In genomic region chr12:43011383-43011926, GRCh38 we compare ENCODE assay signal across 14 cellular contexts.
A peak's percentile ranks its signal among the peaks of the same experiment; 100 is the strongest.
DNase-seq lines count a peak whose midpoint lies in the region; ATAC-seq and TF ChIP-seq lines count a peak whose summit lies in the region.
"Had no signal": no experiment of that assay in that cellular context is flagged by ENCODE, and none has a peak within 500 bp of the region (broad histone marks: within the 10 kb centered on the region; RNA-seq: fewer than 3 reads in every experiment).

No MANE protein-coding gene starts in this region.

- H3K36me3 Mint-ChIP-seq in activated naive CD4-positive, alpha-beta T cell treated with anti-CD3 and anti-CD28 coated beads for 36 hours (ENCODE audit: low read depth), result no peaks in the 10 kb centered on the region
- H3K36me3 Mint-ChIP-seq: naive B cell had no signal

- intact Hi-C loops in mucosa of descending colon (cut with DNase I, micrococcal nuclease), result no loop called here
- intact Hi-C loops in activated naive CD4-positive, alpha-beta T cell treated with anti-CD3 and anti-CD28 coated beads for 36 hours (cut with micrococcal nuclease), result no loop called here

- H3K27ac Mint-ChIP-seq in activated naive CD4-positive, alpha-beta T cell treated with anti-CD3 and anti-CD28 coated beads for 36 hours, result no peak overlapping the region
- H3K27ac Mint-ChIP-seq: activated CD8-positive, alpha-beta T cell treated with anti-CD3 and anti-CD28 coated beads for 36 hours; naive B cell had no signal

- peaks cover 14% of the 10 kb centered on the region for H3K9me3 ChIP-seq in mucosa of descending colon
- H3K9me3 ChIP-seq: SJCRH30 had no signal

- H3K36me3 ChIP-seq in mucosa of descending colon (ENCODE audit: low read depth), result no peaks in the 10 kb centered on the region
- H3K36me3 ChIP-seq: BLaER1, SJCRH30 had no signal

- H3K9me3 Mint-ChIP-seq in activated naive CD4-positive, alpha-beta T cell treated with anti-CD3 and anti-CD28 coated beads for 36 hours, result no peaks in the 10 kb centered on the region

- no peak for TF ChIP-seq CTCF in mucosa of descending colon (IDR thresholded peaks at IDR 0.05)

- H3K27me3 Mint-ChIP-seq in activated naive CD4-positive, alpha-beta T cell treated with anti-CD3 and anti-CD28 coated beads for 36 hours (ENCODE audit: low read depth), result peaks cover 2% of the 10 kb centered on the region
- H3K27me3 Mint-ChIP-seq: activated CD8-positive, alpha-beta T cell treated with anti-CD3 and anti-CD28 coated beads for 36 hours; naive B cell had no signal

- H3K4me3 ChIP-seq in mucosa of descending colon, result no peak overlapping the region
- H3K4me3 ChIP-seq: BLaER1, SJCRH30 had no signal

- H3K4me3 Mint-ChIP-seq in activated naive CD4-positive, alpha-beta T cell treated with anti-CD3 and anti-CD28 coated beads for 36 hours, result no peak overlapping the region
- H3K4me3 Mint-ChIP-seq: activated CD8-positive, alpha-beta T cell treated with anti-CD3 and anti-CD28 coated beads for 36 hours; naive B cell had no signal

- CTCF ChIA-PET in activated naive CD4-positive, alpha-beta T cell treated with anti-CD3 and anti-CD28 coated beads for 36 hours (lab: Charles Lee), result interaction anchor here (0.6 kb wide), 1 partner anchor 148 kb away, joined by 5 read pairs; no protein-coding TSS in a partner anchor

- no peaks in the 10 kb centered on the region for H3K4me1 ChIP-seq in mucosa of descending colon (ENCODE audit: low read depth)
- H3K4me1 ChIP-seq: BLaER1, SJCRH30 had no signal

- DNase-seq in MV-4-11 (lab: John Stamatoyannopoulos, UW), result peak; percentile 86
- DNase-seq in HuH-7 (ENCODE audit: low spot score), result no peak
- DNase-seq in mucosa of descending colon, result no peak
- no peak for DNase-seq in UCSD-AML1 (lab: John Stamatoyannopoulos, UW; ENCODE audit: unreplicated experiment)
- DNase-seq in activated naive CD4-positive, alpha-beta T cell treated with anti-CD3 and anti-CD28 coated beads for 36 hours, result no peak
- DNase-seq: activated CD8-positive, alpha-beta T cell treated with anti-CD3 and anti-CD28 coated beads for 36 hours; effector CD8-positive, alpha-beta T cell; naive B cell; NCI-H2171 had no signal

- no peaks in the 10 kb centered on the region for H3K4me1 Mint-ChIP-seq in activated naive CD4-positive, alpha-beta T cell treated with anti-CD3 and anti-CD28 coated beads for 36 hours (ENCODE audit: low read depth)
- H3K4me1 Mint-ChIP-seq: naive B cell had no signal

- ATAC-seq in GM18511 (IDR thresholded peaks at IDR 0.05; ENCODE audit: unreplicated experiment) (peak; percentile 91), GM21367 (IDR thresholded peaks at IDR 0.05; ENCODE audit: unreplicated experiment) (peak; percentile 90), HG03045 (IDR thresholded peaks at IDR 0.05; ENCODE audit: unreplicated experiment) (peak; percentile 72), mucosa of descending colon (no peak)
- ATAC-seq: activated CD8-positive, alpha-beta T cell treated with anti-CD3 and anti-CD28 coated beads for 36 hours had no signal
